ENCODE assay signal across 21 cellular contexts in genomic region chr10:21388541-21389068, GRCh38.
"Had no signal": no experiment of that assay in that cellular context is flagged by ENCODE, and none has a peak within 500 bp of the region (broad histone marks: within the 10 kb centered on the region; RNA-seq: fewer than 3 reads in every experiment).

No MANE protein-coding gene starts in this region.

- H3K4me3 Mint-ChIP-seq: activated CD4-positive, alpha-beta memory T cell treated with anti-CD3 and anti-CD28 coated beads for 36 hours; activated CD4-positive, alpha-beta T cell treated with anti-CD3 and anti-CD28 coated beads for 36 hours; activated naive CD8-positive, alpha-beta T cell treated with anti-CD3 and anti-CD28 coated beads, Interleukin-2, amount 10 ng/mL, durations not matched to agents 7 days and 5 days; dendritic cell treated with granulocyte-macrophage colony-stimulating factor and Interleukin-4, amounts not matched to agents 40 ng/mL and 50 ng/mL, for 4 days; nephron had no signal

- H3K9me3 ChIP-seq: esophagus squamous epithelium, heart right ventricle, prostate gland, right atrium auricular region, tibial nerve, vagina had no signal

- H3K27me3 ChIP-seq: cardiac muscle cell, esophagus squamous epithelium, right atrium auricular region, tibial nerve, vagina had no signal

- H3K4me3 ChIP-seq: cardiac muscle cell, esophagus squamous epithelium, heart right ventricle, prostate gland, right atrium auricular region, tibial nerve, vagina had no signal

- H3K9me3 Mint-ChIP-seq: activated CD4-positive, alpha-beta memory T cell treated with anti-CD3 and anti-CD28 coated beads for 36 hours; activated naive CD8-positive, alpha-beta T cell treated with anti-CD3 and anti-CD28 coated beads, Interleukin-2, amount 10 ng/mL, durations not matched to agents 7 days and 5 days; dendritic cell treated with granulocyte-macrophage colony-stimulating factor and Interleukin-4, amounts not matched to agents 40 ng/mL and 50 ng/mL, for 4 days; nephron had no signal

- H3K27me3 Mint-ChIP-seq: dendritic cell treated with granulocyte-macrophage colony-stimulating factor and Interleukin-4, amounts not matched to agents 40 ng/mL and 50 ng/mL, for 4 days had no signal

- H3K27ac Mint-ChIP-seq: activated CD4-positive, alpha-beta memory T cell treated with anti-CD3 and anti-CD28 coated beads for 36 hours; activated CD4-positive, alpha-beta T cell treated with anti-CD3 and anti-CD28 coated beads for 36 hours; activated naive CD8-positive, alpha-beta T cell treated with anti-CD3 and anti-CD28 coated beads, Interleukin-2, amount 10 ng/mL, durations not matched to agents 7 days and 5 days; dendritic cell treated with granulocyte-macrophage colony-stimulating factor and Interleukin-4, amounts not matched to agents 40 ng/mL and 50 ng/mL, for 4 days had no signal

- H3K4me1 ChIP-seq: esophagus squamous epithelium, heart right ventricle, prostate gland, right atrium auricular region, tibial nerve, vagina had no signal

- H3K36me3 ChIP-seq: cardiac muscle cell, esophagus squamous epithelium, heart right ventricle, prostate gland, right atrium auricular region, tibial nerve, vagina, WERI-Rb-1 had no signal

- ATAC-seq: activated CD4-positive, alpha-beta T cell treated with anti-CD3 and anti-CD28 coated beads for 36 hours; heart right ventricle; left cardiac atrium; stimulated activated naive CD8-positive, alpha-beta T cell treated with anti-CD3 and anti-CD28 coated beads, Interleukin-15, Interleukin-2, amounts not matched to agents 100 U/mL and 50 U/mL, for 24 hours had no signal

- H3K4me1 Mint-ChIP-seq: activated CD4-positive, alpha-beta T cell treated with anti-CD3 and anti-CD28 coated beads for 36 hours; activated naive CD8-positive, alpha-beta T cell treated with anti-CD3 and anti-CD28 coated beads, Interleukin-2, amount 10 ng/mL, durations not matched to agents 7 days and 5 days had no signal

- H3K27ac ChIP-seq: cardiac muscle cell, esophagus squamous epithelium, heart right ventricle, prostate gland, right atrium auricular region, tibial nerve, vagina, WERI-Rb-1 had no signal

- DNase-seq: activated CD4-positive, alpha-beta memory T cell treated with anti-CD3 and anti-CD28 coated beads for 36 hours; activated CD4-positive, alpha-beta T cell treated with anti-CD3 and anti-CD28 coated beads for 36 hours; activated naive CD4-positive, alpha-beta T cell; activated naive CD8-positive, alpha-beta T cell treated with anti-CD3 and anti-CD28 coated beads, Interleukin-2, amount 10 ng/mL, durations not matched to agents 7 days and 5 days; activated T-cell treated with anti-CD3 and anti-CD28 coated beads for 4 hours; amygdala; effector CD8-positive, alpha-beta T cell; esophagus squamous epithelium; heart right ventricle; left cardiac atrium; midbrain; stimulated activated naive CD8-positive, alpha-beta T cell treated with anti-CD3 and anti-CD28 coated beads, Interleukin-15, Interleukin-2, amounts not matched to agents 100 U/mL and 50 U/mL, for 24 hours; T-helper 2 cell; WERI-Rb-1 had no signal

- H3K36me3 Mint-ChIP-seq: activated CD4-positive, alpha-beta memory T cell treated with anti-CD3 and anti-CD28 coated beads for 36 hours; activated naive CD8-positive, alpha-beta T cell treated with anti-CD3 and anti-CD28 coated beads, Interleukin-2, amount 10 ng/mL, durations not matched to agents 7 days and 5 days had no signal
